In the genomic region with DNA sequence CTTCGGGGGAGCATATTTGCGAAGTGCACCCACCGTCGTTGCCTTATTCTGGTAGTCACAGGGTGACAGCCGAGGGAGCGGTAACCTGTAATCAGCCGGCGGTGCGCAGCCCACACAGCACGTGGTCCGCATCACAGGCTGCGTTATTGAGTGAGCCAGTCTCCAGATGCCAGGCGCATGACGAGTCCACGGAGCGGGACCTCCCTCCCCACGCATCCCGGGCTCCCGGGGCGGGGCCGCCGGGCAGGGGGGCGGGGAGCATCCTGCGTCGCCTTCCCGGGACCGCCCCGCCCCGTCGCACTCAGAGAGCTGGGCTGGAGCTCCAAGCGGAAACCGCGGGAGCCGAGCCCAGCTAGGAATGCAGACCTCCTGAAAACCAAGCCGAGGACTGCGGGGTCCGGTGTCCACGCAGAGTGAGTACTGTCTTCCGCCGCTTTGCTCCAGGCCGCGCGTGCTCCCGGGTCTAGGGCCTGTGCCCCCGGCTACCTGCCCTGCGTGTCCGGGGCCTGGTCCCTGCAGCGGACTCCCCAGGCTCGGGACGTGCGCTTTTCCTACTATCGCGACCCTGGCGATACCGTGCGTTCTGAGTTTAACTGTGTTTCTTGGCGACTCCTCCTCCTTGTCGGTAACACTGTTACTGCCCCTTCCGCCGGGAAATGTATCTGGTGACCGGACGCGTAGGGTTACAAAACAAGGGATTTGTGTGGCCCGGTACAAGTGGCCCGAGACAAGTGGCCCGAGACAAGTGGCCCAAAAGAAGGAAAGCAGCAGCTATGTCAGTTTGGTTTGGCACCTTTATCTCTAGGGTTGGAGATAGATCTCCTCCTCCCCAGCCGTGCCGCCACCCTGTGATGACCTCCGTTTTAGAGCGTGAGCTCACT, we compare ENCODE assay signal across 1 cellular context.
A peak's percentile ranks its signal among the peaks of the same experiment; 100 is the strongest.
TF ChIP-seq lines count a peak whose summit lies in the region.

No MANE protein-coding gene starts in this region.

TF ChIP-seq in HepG2, 621 proteins besides CTCF, POLR2A, EP300 and RAD21 (continued from another document and continues in another):
- TF ChIP-seq, protein P1, sequence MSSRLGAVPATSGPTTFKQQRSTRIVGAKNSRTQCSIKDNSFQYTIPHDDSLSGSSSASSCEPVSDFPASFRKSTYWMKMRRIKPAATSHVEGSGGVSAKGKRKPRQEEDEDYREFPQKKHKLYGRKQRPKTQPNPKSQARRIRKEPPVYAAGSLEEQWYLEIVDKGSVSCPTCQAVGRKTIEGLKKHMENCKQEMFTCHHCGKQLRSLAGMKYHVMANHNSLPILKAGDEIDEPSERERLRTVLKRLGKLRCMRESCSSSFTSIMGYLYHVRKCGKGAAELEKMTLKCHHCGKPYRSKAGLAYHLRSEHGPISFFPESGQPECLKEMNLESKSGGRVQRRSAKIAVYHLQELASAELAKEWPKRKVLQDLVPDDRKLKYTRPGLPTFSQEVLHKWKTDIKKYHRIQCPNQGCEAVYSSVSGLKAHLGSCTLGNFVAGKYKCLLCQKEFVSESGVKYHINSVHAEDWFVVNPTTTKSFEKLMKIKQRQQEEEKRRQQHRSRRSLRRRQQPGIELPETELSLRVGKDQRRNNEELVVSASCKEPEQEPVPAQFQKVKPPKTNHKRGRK (CRISPR knock-in tag; IDR thresholded peaks at IDR 0.05), result no peak
- TF ChIP-seq, protein P2, sequence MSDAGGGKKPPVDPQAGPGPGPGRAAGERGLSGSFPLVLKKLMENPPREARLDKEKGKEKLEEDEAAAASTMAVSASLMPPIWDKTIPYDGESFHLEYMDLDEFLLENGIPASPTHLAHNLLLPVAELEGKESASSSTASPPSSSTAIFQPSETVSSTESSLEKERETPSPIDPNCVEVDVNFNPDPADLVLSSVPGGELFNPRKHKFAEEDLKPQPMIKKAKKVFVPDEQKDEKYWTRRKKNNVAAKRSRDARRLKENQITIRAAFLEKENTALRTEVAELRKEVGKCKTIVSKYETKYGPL (CRISPR knock-in tag; IDR thresholded peaks at IDR 0.05), result no peak
- TF ChIP-seq TBX2 (CRISPR knock-in tag; IDR thresholded peaks at IDR 0.05; ENCODE audit: borderline replicate concordance), result peak; percentile 68
- TF ChIP-seq, protein P3, sequence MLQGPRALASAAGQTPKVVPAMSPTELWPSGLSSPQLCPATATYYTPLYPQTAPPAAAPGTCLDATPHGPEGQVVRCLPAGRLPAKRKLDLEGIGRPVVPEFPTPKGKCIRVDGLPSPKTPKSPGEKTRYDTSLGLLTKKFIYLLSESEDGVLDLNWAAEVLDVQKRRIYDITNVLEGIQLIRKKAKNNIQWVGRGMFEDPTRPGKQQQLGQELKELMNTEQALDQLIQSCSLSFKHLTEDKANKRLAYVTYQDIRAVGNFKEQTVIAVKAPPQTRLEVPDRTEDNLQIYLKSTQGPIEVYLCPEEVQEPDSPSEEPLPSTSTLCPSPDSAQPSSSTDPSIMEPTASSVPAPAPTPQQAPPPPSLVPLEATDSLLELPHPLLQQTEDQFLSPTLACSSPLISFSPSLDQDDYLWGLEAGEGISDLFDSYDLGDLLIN (CRISPR knock-in tag; IDR thresholded peaks at IDR 0.05; ENCODE audit: borderline replicate concordance), result peak; percentile 50; the same call in 1 of the 2 replicates
- TF ChIP-seq SRF (IDR thresholded peaks at IDR 0.05; ENCODE audit: low read depth, low read length), result no peak
- TF ChIP-seq, protein P4, sequence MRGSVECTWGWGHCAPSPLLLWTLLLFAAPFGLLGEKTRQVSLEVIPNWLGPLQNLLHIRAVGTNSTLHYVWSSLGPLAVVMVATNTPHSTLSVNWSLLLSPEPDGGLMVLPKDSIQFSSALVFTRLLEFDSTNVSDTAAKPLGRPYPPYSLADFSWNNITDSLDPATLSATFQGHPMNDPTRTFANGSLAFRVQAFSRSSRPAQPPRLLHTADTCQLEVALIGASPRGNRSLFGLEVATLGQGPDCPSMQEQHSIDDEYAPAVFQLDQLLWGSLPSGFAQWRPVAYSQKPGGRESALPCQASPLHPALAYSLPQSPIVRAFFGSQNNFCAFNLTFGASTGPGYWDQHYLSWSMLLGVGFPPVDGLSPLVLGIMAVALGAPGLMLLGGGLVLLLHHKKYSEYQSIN (CRISPR knock-in tag; IDR thresholded peaks at IDR 0.05; ENCODE audit: borderline replicate concordance), result no peak
- TF ChIP-seq, protein P5, sequence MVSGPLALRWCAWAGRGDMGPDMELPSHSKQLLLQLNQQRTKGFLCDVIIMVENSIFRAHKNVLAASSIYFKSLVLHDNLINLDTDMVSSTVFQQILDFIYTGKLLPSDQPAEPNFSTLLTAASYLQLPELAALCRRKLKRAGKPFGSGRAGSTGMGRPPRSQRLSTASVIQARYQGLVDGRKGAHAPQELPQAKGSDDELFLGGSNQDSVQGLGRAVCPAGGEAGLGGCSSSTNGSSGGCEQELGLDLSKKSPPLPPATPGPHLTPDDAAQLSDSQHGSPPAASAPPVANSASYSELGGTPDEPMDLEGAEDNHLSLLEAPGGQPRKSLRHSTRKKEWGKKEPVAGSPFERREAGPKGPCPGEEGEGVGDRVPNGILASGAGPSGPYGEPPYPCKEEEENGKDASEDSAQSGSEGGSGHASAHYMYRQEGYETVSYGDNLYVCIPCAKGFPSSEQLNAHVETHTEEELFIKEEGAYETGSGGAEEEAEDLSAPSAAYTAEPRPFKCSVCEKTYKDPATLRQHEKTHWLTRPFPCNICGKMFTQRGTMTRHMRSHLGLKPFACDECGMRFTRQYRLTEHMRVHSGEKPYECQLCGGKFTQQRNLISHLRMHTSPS (CRISPR knock-in tag; IDR thresholded peaks at IDR 0.05; ENCODE audit: low read depth), result 0 out of 2 replicates have a peak, but pooled peaks have one; percentile 18
- TF ChIP-seq ZFP36L2 (CRISPR knock-in tag; IDR thresholded peaks at IDR 0.05), result no peak
- no peak for TF ChIP-seq TRIM24 (CRISPR knock-in tag; IDR thresholded peaks at IDR 0.05)
- no peak for TF ChIP-seq ZNF101 (CRISPR knock-in tag; IDR thresholded peaks at IDR 0.05; ENCODE audit: borderline replicate concordance, low read depth)
- no peak for TF ChIP-seq U2AF1 (optimal IDR thresholded peaks at IDR 0.05; ENCODE audit: low read depth, low read length)
- TF ChIP-seq ZSCAN21 (CRISPR knock-in tag; IDR thresholded peaks at IDR 0.05; ENCODE audit: borderline replicate concordance), result peak; percentile 40; the same call in 1 of the 2 replicates
- 0 out of 2 replicates have a peak, but pooled peaks have one; percentile 40 for TF ChIP-seq ZNF780A (CRISPR knock-in tag; IDR thresholded peaks at IDR 0.05)
- TF ChIP-seq GATAD1 (CRISPR knock-in tag; IDR thresholded peaks at IDR 0.05), result peak; percentile 72
- TF ChIP-seq, protein P6, sequence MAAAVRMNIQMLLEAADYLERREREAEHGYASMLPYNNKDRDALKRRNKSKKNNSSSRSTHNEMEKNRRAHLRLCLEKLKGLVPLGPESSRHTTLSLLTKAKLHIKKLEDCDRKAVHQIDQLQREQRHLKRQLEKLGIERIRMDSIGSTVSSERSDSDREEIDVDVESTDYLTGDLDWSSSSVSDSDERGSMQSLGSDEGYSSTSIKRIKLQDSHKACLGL (CRISPR knock-in tag; IDR thresholded peaks at IDR 0.05), result peak; percentile 71; the same call in 1 of the 2 replicates
- TF ChIP-seq BRD4 (CRISPR knock-in tag; IDR thresholded peaks at IDR 0.05), result no peak
- no peak for TF ChIP-seq ZKSCAN1 (IDR thresholded peaks at IDR 0.05; ENCODE audit: low read length)
- peak; percentile 68 for TF ChIP-seq RBFOX2 (IDR thresholded peaks at IDR 0.05; ENCODE audit: low read depth, low read length)
- TF ChIP-seq TAF15 (IDR thresholded peaks at IDR 0.05; ENCODE audit: low read depth, low read length, poor library complexity, severe bottlenecking), result no peak
- no peak; the same call in 1 of the 2 replicates for TF ChIP-seq MIER3 (CRISPR knock-in tag; IDR thresholded peaks at IDR 0.05; ENCODE audit: borderline replicate concordance)
- TF ChIP-seq NCOA1 (CRISPR knock-in tag; IDR thresholded peaks at IDR 0.05), result no peak; the same call in 1 of the 2 replicates
- TF ChIP-seq, protein P7, sequence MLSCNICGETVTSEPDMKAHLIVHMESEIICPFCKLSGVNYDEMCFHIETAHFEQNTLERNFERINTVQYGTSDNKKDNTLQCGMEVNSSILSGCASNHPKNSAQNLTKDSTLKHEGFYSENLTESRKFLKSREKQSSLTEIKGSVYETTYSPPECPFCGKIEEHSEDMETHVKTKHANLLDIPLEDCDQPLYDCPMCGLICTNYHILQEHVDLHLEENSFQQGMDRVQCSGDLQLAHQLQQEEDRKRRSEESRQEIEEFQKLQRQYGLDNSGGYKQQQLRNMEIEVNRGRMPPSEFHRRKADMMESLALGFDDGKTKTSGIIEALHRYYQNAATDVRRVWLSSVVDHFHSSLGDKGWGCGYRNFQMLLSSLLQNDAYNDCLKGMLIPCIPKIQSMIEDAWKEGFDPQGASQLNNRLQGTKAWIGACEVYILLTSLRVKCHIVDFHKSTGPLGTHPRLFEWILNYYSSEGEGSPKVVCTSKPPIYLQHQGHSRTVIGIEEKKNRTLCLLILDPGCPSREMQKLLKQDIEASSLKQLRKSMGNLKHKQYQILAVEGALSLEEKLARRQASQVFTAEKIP (CRISPR knock-in tag; IDR thresholded peaks at IDR 0.05; ENCODE audit: borderline replicate concordance), result no peak
- TF ChIP-seq, protein P8, sequence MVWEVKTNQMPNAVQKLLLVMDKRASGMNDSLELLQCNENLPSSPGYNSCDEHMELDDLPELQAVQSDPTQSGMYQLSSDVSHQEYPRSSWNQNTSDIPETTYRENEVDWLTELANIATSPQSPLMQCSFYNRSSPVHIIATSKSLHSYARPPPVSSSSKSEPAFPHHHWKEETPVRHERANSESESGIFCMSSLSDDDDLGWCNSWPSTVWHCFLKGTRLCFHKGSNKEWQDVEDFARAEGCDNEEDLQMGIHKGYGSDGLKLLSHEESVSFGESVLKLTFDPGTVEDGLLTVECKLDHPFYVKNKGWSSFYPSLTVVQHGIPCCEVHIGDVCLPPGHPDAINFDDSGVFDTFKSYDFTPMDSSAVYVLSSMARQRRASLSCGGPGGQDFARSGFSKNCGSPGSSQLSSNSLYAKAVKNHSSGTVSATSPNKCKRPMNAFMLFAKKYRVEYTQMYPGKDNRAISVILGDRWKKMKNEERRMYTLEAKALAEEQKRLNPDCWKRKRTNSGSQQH (CRISPR knock-in tag; IDR thresholded peaks at IDR 0.05; ENCODE audit: low read depth), result no peak
- TF ChIP-seq NFRKB (IDR thresholded peaks at IDR 0.05), result no peak
- TF ChIP-seq GATA4 (IDR thresholded peaks at IDR 0.05; ENCODE audit: borderline replicate concordance, low read depth), result 0 out of 2 replicates have a peak, but pooled peaks have one; percentile 27
- TF ChIP-seq, protein P9, sequence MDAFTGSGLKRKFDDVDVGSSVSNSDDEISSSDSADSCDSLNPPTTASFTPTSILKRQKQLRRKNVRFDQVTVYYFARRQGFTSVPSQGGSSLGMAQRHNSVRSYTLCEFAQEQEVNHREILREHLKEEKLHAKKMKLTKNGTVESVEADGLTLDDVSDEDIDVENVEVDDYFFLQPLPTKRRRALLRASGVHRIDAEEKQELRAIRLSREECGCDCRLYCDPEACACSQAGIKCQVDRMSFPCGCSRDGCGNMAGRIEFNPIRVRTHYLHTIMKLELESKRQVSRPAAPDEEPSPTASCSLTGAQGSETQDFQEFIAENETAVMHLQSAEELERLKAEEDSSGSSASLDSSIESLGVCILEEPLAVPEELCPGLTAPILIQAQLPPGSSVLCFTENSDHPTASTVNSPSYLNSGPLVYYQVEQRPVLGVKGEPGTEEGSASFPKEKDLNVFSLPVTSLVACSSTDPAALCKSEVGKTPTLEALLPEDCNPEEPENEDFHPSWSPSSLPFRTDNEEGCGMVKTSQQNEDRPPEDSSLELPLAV (CRISPR knock-in tag; conservative IDR thresholded peaks at IDR 0.05; ENCODE audit: low read depth), result no peak
- no peak for TF ChIP-seq HHEX (CRISPR knock-in tag; IDR thresholded peaks at IDR 0.05)
- TF ChIP-seq, protein P10, sequence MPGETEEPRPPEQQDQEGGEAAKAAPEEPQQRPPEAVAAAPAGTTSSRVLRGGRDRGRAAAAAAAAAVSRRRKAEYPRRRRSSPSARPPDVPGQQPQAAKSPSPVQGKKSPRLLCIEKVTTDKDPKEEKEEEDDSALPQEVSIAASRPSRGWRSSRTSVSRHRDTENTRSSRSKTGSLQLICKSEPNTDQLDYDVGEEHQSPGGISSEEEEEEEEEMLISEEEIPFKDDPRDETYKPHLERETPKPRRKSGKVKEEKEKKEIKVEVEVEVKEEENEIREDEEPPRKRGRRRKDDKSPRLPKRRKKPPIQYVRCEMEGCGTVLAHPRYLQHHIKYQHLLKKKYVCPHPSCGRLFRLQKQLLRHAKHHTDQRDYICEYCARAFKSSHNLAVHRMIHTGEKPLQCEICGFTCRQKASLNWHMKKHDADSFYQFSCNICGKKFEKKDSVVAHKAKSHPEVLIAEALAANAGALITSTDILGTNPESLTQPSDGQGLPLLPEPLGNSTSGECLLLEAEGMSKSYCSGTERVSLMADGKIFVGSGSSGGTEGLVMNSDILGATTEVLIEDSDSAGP (CRISPR knock-in tag; IDR thresholded peaks at IDR 0.05; ENCODE audit: borderline replicate concordance), result peak; percentile 83
- no peak for TF ChIP-seq ZNF460 (CRISPR knock-in tag; IDR thresholded peaks at IDR 0.05; ENCODE audit: borderline replicate concordance)
- peak; percentile 54; the same call in 1 of the 2 replicates for TF ChIP-seq AHR (CRISPR knock-in tag; IDR thresholded peaks at IDR 0.05)
- TF ChIP-seq ZFP90 (CRISPR knock-in tag; IDR thresholded peaks at IDR 0.05; ENCODE audit: borderline replicate concordance), result 0 out of 2 replicates have a peak, but pooled peaks have one; percentile 26
- no peak for TF ChIP-seq ATF7 (IDR thresholded peaks at IDR 0.05)
- 0 out of 2 replicates have a peak, but pooled peaks have one; percentile 32 for TF ChIP-seq ATF7 (CRISPR knock-in tag; IDR thresholded peaks at IDR 0.05)
- no peak; the same call in 1 of the 2 replicates for TF ChIP-seq BORCS8-MEF2B (CRISPR knock-in tag; IDR thresholded peaks at IDR 0.05)
- TF ChIP-seq ZNF619 (CRISPR knock-in tag; IDR thresholded peaks at IDR 0.05), result no peak
- 0 out of 2 replicates have a peak, but pooled peaks have one; percentile 40 for TF ChIP-seq ZMYM2 (CRISPR knock-in tag; IDR thresholded peaks at IDR 0.05)
- peak; percentile 53 for TF ChIP-seq ZNF768 (CRISPR knock-in tag; IDR thresholded peaks at IDR 0.05)
- TF ChIP-seq, protein P11, sequence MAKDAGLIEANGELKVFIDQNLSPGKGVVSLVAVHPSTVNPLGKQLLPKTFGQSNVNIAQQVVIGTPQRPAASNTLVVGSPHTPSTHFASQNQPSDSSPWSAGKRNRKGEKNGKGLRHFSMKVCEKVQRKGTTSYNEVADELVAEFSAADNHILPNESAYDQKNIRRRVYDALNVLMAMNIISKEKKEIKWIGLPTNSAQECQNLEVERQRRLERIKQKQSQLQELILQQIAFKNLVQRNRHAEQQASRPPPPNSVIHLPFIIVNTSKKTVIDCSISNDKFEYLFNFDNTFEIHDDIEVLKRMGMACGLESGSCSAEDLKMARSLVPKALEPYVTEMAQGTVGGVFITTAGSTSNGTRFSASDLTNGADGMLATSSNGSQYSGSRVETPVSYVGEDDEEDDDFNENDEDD (CRISPR knock-in tag; IDR thresholded peaks at IDR 0.05; ENCODE audit: borderline replicate concordance), result peak; percentile 51; the same call in 1 of the 2 replicates
- TF ChIP-seq, protein P12, sequence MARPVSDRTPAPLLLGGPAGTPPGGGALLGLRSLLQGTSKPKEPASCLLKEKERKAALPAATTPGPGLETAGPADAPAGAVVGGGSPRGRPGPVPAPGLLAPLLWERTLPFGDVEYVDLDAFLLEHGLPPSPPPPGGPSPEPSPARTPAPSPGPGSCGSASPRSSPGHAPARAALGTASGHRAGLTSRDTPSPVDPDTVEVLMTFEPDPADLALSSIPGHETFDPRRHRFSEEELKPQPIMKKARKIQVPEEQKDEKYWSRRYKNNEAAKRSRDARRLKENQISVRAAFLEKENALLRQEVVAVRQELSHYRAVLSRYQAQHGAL (CRISPR knock-in tag; IDR thresholded peaks at IDR 0.05; ENCODE audit: not compliant biosample characterization), result no peak
- TF ChIP-seq SETDB1 (CRISPR knock-in tag; IDR thresholded peaks at IDR 0.05; ENCODE audit: borderline replicate concordance), result no peak
- no peak for TF ChIP-seq ZSCAN22 (CRISPR knock-in tag; IDR thresholded peaks at IDR 0.05)
- TF ChIP-seq XBP1 (CRISPR knock-in tag; IDR thresholded peaks at IDR 0.05), result no peak
- TF ChIP-seq PHB2 (IDR thresholded peaks at IDR 0.05; ENCODE audit: partially characterized antibody), result no peak
- TF ChIP-seq MXD4 (CRISPR knock-in tag; IDR thresholded peaks at IDR 0.05), result peak; percentile 72
- TF ChIP-seq MIXL1 (CRISPR knock-in tag; IDR thresholded peaks at IDR 0.05), result no peak
